1 cellular context compared by ENCODE assay signal in genomic region chr18:10413722-10414121, GRCh38.
A peak's percentile ranks its signal among the peaks of the same experiment; 100 is the strongest.
TF ChIP-seq lines count a peak whose summit lies in the region.

No MANE protein-coding gene starts in this region.

TF ChIP-seq in K562, 482 proteins besides CTCF, POLR2A, EP300 and RAD21:
- TF ChIP-seq MYNN (IDR thresholded peaks at IDR 0.05) (no peak), MYNN (CRISPR knock-in tag; IDR thresholded peaks at IDR 0.05) (no peak), SPI1 (IDR thresholded peaks at IDR 0.05; ENCODE audit: borderline replicate concordance, low read depth, low read length) (peak; percentile 78), ZNF407 (IDR thresholded peaks at IDR 0.05; ENCODE audit: low read depth) (no peak)
